ENCODE assay signal across 1 cellular context in the genomic region with DNA sequence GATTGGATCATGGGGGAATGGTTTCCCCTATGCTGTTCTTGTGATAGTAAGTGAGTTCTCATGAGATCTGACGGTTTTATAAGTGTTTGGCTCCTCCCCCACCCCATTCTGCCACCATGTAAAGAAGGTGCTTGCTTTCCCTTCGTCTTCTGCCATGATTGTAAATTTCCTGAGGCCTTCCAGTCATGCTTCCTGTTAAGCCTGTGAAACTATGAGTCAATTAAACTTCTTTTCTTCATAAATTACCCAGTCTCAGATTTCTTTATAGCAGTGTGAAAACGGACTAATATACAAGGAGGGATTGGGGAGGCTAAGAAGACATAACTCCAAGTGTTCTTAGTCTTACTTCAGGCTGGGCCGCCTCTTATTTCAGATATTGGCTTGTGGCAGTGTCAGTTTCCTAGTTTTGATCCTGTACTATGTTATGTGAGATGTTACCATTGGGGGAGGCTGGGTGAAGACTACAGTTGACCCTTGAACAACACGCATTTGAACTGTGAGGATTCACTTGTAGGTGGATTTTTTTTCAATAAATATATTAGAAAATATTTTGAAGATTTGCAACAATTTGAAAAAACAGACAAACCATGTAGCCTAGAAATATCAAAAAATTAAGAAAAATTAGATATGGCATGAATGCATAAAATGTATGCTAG.
TF ChIP-seq lines count a peak whose summit lies in the region.

No MANE protein-coding gene starts in this region.

TF ChIP-seq in IMR-90, 13 proteins besides CTCF, POLR2A, EP300 and RAD21:
- TF ChIP-seq, protein P1, sequence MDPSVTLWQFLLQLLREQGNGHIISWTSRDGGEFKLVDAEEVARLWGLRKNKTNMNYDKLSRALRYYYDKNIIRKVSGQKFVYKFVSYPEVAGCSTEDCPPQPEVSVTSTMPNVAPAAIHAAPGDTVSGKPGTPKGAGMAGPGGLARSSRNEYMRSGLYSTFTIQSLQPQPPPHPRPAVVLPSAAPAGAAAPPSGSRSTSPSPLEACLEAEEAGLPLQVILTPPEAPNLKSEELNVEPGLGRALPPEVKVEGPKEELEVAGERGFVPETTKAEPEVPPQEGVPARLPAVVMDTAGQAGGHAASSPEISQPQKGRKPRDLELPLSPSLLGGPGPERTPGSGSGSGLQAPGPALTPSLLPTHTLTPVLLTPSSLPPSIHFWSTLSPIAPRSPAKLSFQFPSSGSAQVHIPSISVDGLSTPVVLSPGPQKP (IDR thresholded peaks at IDR 0.05; ENCODE audit: borderline replicate concordance, low read depth, low read length), result no peak
- TF ChIP-seq USF2 (IDR thresholded peaks at IDR 0.05; ENCODE audit: low read depth, low read length), result no peak
- no peak for TF ChIP-seq BHLHE40 (IDR thresholded peaks at IDR 0.05; ENCODE audit: low read depth, low read length)
